In the genomic region with DNA sequence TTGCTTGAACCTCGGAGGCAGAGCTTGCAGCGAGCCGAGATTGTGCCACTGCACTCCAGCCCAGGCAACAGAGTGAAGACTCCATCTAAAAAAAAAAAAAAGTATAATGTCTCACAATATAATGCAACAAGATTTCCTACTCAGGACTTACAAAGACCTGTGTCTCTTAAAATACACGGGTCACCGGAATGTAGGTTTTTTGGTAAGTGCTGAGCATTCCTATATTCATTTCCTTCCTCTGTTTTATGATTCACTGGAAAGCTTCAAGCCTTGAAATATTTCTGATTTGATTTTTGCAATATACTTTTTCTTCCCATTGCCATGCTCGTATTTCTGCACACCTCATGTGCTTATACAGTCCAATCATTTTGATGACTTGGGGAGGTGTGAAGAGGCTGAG, we compare ENCODE assay signal across 19 cellular contexts.
"Had no signal": no experiment of that assay in that cellular context is flagged by ENCODE, and none has a peak within 500 bp of the region (broad histone marks: within the 10 kb centered on the region; RNA-seq: fewer than 3 reads in every experiment).

No MANE protein-coding gene starts in this region.

- H3K9me3 Mint-ChIP-seq: activated CD8-positive, alpha-beta T cell treated with anti-CD3 and anti-CD28 coated beads for 36 hours; activated naive CD4-positive, alpha-beta T cell treated with anti-CD3 and anti-CD28 coated beads, Interleukin-2, amount 50 U/mL, for 24 hours; activated T-cell treated with anti-CD3 and anti-CD28 coated beads, Interleukin-2, amount 50 U/mL, for 72 hours had no signal

- H3K27ac ChIP-seq: ascending aorta, SK-N-MC, WERI-Rb-1 had no signal

- DNase-seq: activated CD4-positive, alpha-beta T cell treated with anti-CD3 and anti-CD28 coated beads for 4 hours; activated CD8-positive, alpha-beta memory T cell treated with anti-CD3 and anti-CD28 coated beads, Interleukin-2, amount 50 U/mL, for 4 hours; activated CD8-positive, alpha-beta T cell treated with anti-CD3 and anti-CD28 coated beads for 36 hours; activated T-cell treated with anti-CD3 and anti-CD28 coated beads, Interleukin-2, amount 50 U/mL, for 72 hours; amniotic stem cell; body of pancreas; central memory CD4-positive, alpha-beta T cell; NCI-H1092; NCI-H1417; NCI-H2029 treated with DMSO at 0.1 percent for 48 hours; NCI-H345; NCI-H510A; NCI-H526 treated with DMSO at 0.1 percent for 48 hours; NCI-H82; T-helper 1 cell; WERI-Rb-1 had no signal

- H3K27me3 Mint-ChIP-seq: activated CD8-positive, alpha-beta T cell treated with anti-CD3 and anti-CD28 coated beads for 36 hours; activated naive CD4-positive, alpha-beta T cell treated with anti-CD3 and anti-CD28 coated beads, Interleukin-2, amount 50 U/mL, for 24 hours had no signal

- H3K4me1 ChIP-seq: ascending aorta had no signal

- H3K4me1 Mint-ChIP-seq: activated naive CD4-positive, alpha-beta T cell treated with anti-CD3 and anti-CD28 coated beads, Interleukin-2, amount 50 U/mL, for 24 hours had no signal

- H3K36me3 ChIP-seq: ascending aorta, WERI-Rb-1 had no signal

- H3K9me3 ChIP-seq: ascending aorta, body of pancreas had no signal

- H3K27me3 ChIP-seq: ascending aorta, body of pancreas had no signal

- H3K4me3 ChIP-seq: ascending aorta, body of pancreas, SK-N-MC had no signal

- H3K4me3 Mint-ChIP-seq: activated CD8-positive, alpha-beta T cell treated with anti-CD3 and anti-CD28 coated beads for 36 hours; activated naive CD4-positive, alpha-beta T cell treated with anti-CD3 and anti-CD28 coated beads, Interleukin-2, amount 50 U/mL, for 24 hours; activated T-cell treated with anti-CD3 and anti-CD28 coated beads, Interleukin-2, amount 50 U/mL, for 72 hours had no signal

- H3K27ac Mint-ChIP-seq: activated CD8-positive, alpha-beta T cell treated with anti-CD3 and anti-CD28 coated beads for 36 hours; activated naive CD4-positive, alpha-beta T cell treated with anti-CD3 and anti-CD28 coated beads, Interleukin-2, amount 50 U/mL, for 24 hours; activated T-cell treated with anti-CD3 and anti-CD28 coated beads, Interleukin-2, amount 50 U/mL, for 72 hours had no signal
